ENCODE assay signal across 8 cellular contexts in genomic region chr2:240250985-240251847, GRCh38.
DNase-seq lines count a peak whose midpoint lies in the region; ATAC-seq and TF ChIP-seq lines count a peak whose summit lies in the region.

No MANE protein-coding gene starts in this region.

- H3K4me3 Mint-ChIP-seq in MCF 10A (ENCODE audit: unreplicated experiment), result peak overlapping the region; percentile 29

- no peak overlapping the region for H3K4me3 ChIP-seq in skeletal muscle cell (ENCODE audit: low read depth, low read length)

- H3K27ac Mint-ChIP-seq in MCF 10A (ENCODE audit: low read depth, unreplicated experiment), result peak overlapping the region; percentile 31

- peak; percentile 91 for DNase-seq in EH (ENCODE audit: low read depth)
- DNase-seq in NCI-H2029 treated with DMSO at 0.1 percent for 48 hours (lab: John Stamatoyannopoulos, UW), result peak; percentile 7
- DNase-seq in MCF 10A (ENCODE audit: unreplicated experiment), result peak; percentile 92
- peak; percentile 92 for DNase-seq in iris pigment epithelial cell (ENCODE audit: low read depth)
- DNase-seq in skeletal muscle cell (ENCODE audit: low read depth), result peak; percentile 86
- DNase-seq in KG1 (lab: John Stamatoyannopoulos, UW), result no peak
- DNase-seq in NCI-H526 treated with DMSO at 0.1 percent for 48 hours (lab: John Stamatoyannopoulos, UW), result no peak

- H3K27me3 Mint-ChIP-seq in MCF 10A (ENCODE audit: insufficient read depth, unreplicated experiment), result no peaks in the 10 kb centered on the region

- H3K36me3 Mint-ChIP-seq in MCF 10A (ENCODE audit: insufficient read depth, unreplicated experiment), result no peaks in the 10 kb centered on the region

- H3K9me3 Mint-ChIP-seq in MCF 10A (ENCODE audit: unreplicated experiment), result no peaks in the 10 kb centered on the region

- peaks cover 12% of the 10 kb centered on the region for H3K4me1 Mint-ChIP-seq in MCF 10A (ENCODE audit: insufficient read depth, unreplicated experiment)

- POLR2A ChIA-PET in MCF 10A (lab: Yijun Ruan, JAX), result interaction anchor here (0.9 kb wide), 1 partner anchor 185 kb away, joined by 5 read pairs; no protein-coding TSS in a partner anchor

- intact Hi-C loops in MCF 10A (cut with micrococcal nuclease), result loop anchor here (1.0 kb wide), 1 partner anchor 119 kb away; no protein-coding TSS in a partner anchor

- no peak for TF ChIP-seq CTCF in MCF 10A (IDR thresholded peaks at IDR 0.05; ENCODE audit: unreplicated experiment)

- CTCF ChIA-PET in MCF 10A (lab: Yijun Ruan, JAX), result interaction anchor here (1.0 kb wide), 1 partner anchor 18 kb away, joined by 6 read pairs; no protein-coding TSS in a partner anchor

- no TSS peak for BruUV-seq in MCF 10A (replicated peaks; lab: Mats Ljungman, UMichigan)

- no peak for ATAC-seq in GM21390 (IDR thresholded peaks at IDR 0.05; ENCODE audit: unreplicated experiment)

Comparison
In these comparisons a context has a peak if more than half of its experiments do, and no peak if none do; other contexts are left out.
1. DNase-seq: peak in EH (single experiment), NCI-H2029 treated with DMSO at 0.1 percent for 48 hours (single experiment), MCF 10A (single experiment), iris pigment epithelial cell (single experiment) and skeletal muscle cell (single experiment); none in KG1 (single experiment) and NCI-H526 treated with DMSO at 0.1 percent for 48 hours (single experiment).